In the genomic region with DNA sequence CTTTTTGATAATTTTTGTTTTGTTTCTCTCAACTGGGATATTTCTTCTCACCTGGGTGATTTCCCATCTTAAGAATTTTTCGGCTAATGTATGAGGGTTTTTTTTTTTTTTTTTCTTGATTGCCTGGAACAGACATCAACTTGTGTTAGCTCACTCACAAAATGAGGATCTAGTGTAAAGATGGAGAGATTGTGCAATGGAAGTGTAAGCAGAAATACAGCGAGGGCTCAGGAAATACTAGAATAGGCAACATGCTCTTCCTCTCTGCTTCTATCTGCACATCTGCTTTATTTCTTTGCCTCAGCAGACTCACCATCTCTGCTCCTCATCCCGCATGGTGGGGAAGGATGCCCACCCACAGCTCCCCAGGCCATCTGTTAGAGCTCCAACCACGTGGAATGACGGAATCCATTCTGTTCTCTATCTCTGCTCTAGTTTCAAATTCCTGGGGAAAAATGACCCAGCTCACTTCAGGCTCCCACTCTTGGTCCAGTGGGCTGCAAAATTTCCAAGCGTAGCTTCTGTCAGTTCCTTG, we compare ENCODE assay signal across 21 cellular contexts.
DNase-seq lines count a peak whose midpoint lies in the region; ATAC-seq, FAIRE-seq and TF ChIP-seq lines count a peak whose summit lies in the region.
"Had no signal": no experiment of that assay in that cellular context is flagged by ENCODE, and none has a peak within 500 bp of the region (broad histone marks: within the 10 kb centered on the region; RNA-seq: fewer than 3 reads in every experiment).

No MANE protein-coding gene starts in this region.

- DNase-seq in NCI-H1694 (lab: John Stamatoyannopoulos, UW) (peak; percentile 2), chondrocyte (ENCODE audit: low spot score) (no peak), mucosa of gallbladder (ENCODE audit: low spot score) (peak; percentile 14), thoracic aorta (ENCODE audit: low spot score) (no peak), ureter (ENCODE audit: low spot score) (no peak), HTR-8/SVneo (ENCODE audit: insufficient read length, low spot score) (no peak)
- no peak for DNase-seq in activated T-cell treated with anti-CD3 and anti-CD28 coated beads, Interleukin-2, amount 50 U/mL, for 72 hours
- DNase-seq: activated CD4-positive, alpha-beta T cell treated with anti-CD3 and anti-CD28 coated beads for 4 hours; activated T-cell treated with anti-CD3 and anti-CD28 coated beads for 4 hours; effector CD4-positive, alpha-beta T cell; GOT3; Karpas-422; left lung; NCI-H1436 treated with DMSO at 0.1 percent for 48 hours; NCI-H446; SHP77 treated with DMSO at 0.1 percent for 48 hours; substantia nigra had no signal

- H3K27ac ChIP-seq in thoracic aorta, result peak overlapping the region in 1 of 2 donors; percentile 25
- H3K27ac ChIP-seq: BLaER1, left lung had no signal

- peaks cover 2% of the 10 kb centered on the region for H3K27me3 Mint-ChIP-seq in chondrocyte (ENCODE audit: low read depth)
- H3K27me3 Mint-ChIP-seq in activated T-cell treated with anti-CD3 and anti-CD28 coated beads, Interleukin-2, amount 50 U/mL, for 72 hours (ENCODE audit: low read depth), result no peaks in the 10 kb centered on the region
- H3K27me3 Mint-ChIP-seq: natural killer cell treated with Interleukin-12 subunit alpha and Interleukin-12 subunit beta and Interleukin-15 and Interleukin-18, amount 100 ng/mL, for 72 hours had no signal

- H3K4me3 ChIP-seq in thoracic aorta, result peak overlapping the region; percentile 29
- H3K4me3 ChIP-seq: BLaER1, breast epithelium, left lung had no signal

- H3K9me3 ChIP-seq in thoracic aorta, result no peaks in the 10 kb centered on the region
- H3K9me3 ChIP-seq: BLaER1, breast epithelium, left lung had no signal

- no peaks in the 10 kb centered on the region for H3K36me3 Mint-ChIP-seq in chondrocyte (ENCODE audit: low read depth)
- no peaks in the 10 kb centered on the region for H3K36me3 Mint-ChIP-seq in activated T-cell treated with anti-CD3 and anti-CD28 coated beads, Interleukin-2, amount 50 U/mL, for 72 hours (ENCODE audit: insufficient read depth in 2 of 2)
- H3K36me3 Mint-ChIP-seq: activated naive CD4-positive, alpha-beta T cell treated with anti-CD3 and anti-CD28 coated beads, Interleukin-2, amount 50 U/mL, for 24 hours; natural killer cell treated with Interleukin-12 subunit alpha and Interleukin-12 subunit beta and Interleukin-15 and Interleukin-18, amount 100 ng/mL, for 72 hours had no signal

- H3K4me1 Mint-ChIP-seq in chondrocyte (ENCODE audit: low read depth), result peaks cover 24% of the 10 kb centered on the region
- no peaks in the 10 kb centered on the region for H3K4me1 Mint-ChIP-seq in activated T-cell treated with anti-CD3 and anti-CD28 coated beads, Interleukin-2, amount 50 U/mL, for 72 hours (ENCODE audit: low read depth)
- H3K4me1 Mint-ChIP-seq: activated naive CD4-positive, alpha-beta T cell treated with anti-CD3 and anti-CD28 coated beads, Interleukin-2, amount 50 U/mL, for 24 hours had no signal

- peaks cover 14 to 28% of the 10 kb centered on the region in 2 donors for H3K4me1 ChIP-seq in thoracic aorta (ENCODE audit: control insufficient read depth in 1 of 2, low read depth in 2 of 2)
- H3K4me1 ChIP-seq: left lung had no signal

- H3K27ac Mint-ChIP-seq in chondrocyte (ENCODE audit: unreplicated experiment), result peak overlapping the region; percentile 53
- H3K27ac Mint-ChIP-seq in activated T-cell treated with anti-CD3 and anti-CD28 coated beads, Interleukin-2, amount 50 U/mL, for 72 hours, result no peak overlapping the region
- H3K27ac Mint-ChIP-seq: activated naive CD4-positive, alpha-beta T cell treated with anti-CD3 and anti-CD28 coated beads, Interleukin-2, amount 50 U/mL, for 24 hours; natural killer cell treated with Interleukin-12 subunit alpha and Interleukin-12 subunit beta and Interleukin-15 and Interleukin-18, amount 100 ng/mL, for 72 hours had no signal

- H3K27me3 ChIP-seq in thoracic aorta (replicated peaks; ENCODE audit: insufficient read depth), result no peaks in the 10 kb centered on the region
- H3K27me3 ChIP-seq: BLaER1, breast epithelium, left lung had no signal

- H3K36me3 ChIP-seq in thoracic aorta, result no peaks in the 10 kb centered on the region
- H3K36me3 ChIP-seq: BLaER1, breast epithelium, left lung had no signal

- ATAC-seq in thoracic aorta (ENCODE audit: insufficient number of reproducible peaks, low FRiP score, low read depth), result no peak
- ATAC-seq in activated T-cell treated with anti-CD3 and anti-CD28 coated beads, Interleukin-2, amount 50 U/mL, for 72 hours (replicated peaks in 1 of 2), result no peak
- ATAC-seq: natural killer cell treated with Interleukin-12 subunit alpha and Interleukin-12 subunit beta and Interleukin-15 and Interleukin-18, amount 100 ng/mL, for 72 hours had no signal

- TF ChIP-seq CTCF in chondrocyte (IDR thresholded peaks at IDR 0.05), result no peak
- TF ChIP-seq CTCF in thoracic aorta (IDR thresholded peaks at IDR 0.05), result no peak

- no peak for FAIRE-seq in HTR-8/SVneo (lab: Jason Lieb, UNC)

- no peak overlapping the region for H3K4me3 Mint-ChIP-seq in chondrocyte (ENCODE audit: unreplicated experiment)
- H3K4me3 Mint-ChIP-seq in activated T-cell treated with anti-CD3 and anti-CD28 coated beads, Interleukin-2, amount 50 U/mL, for 72 hours, result no peak overlapping the region
- H3K4me3 Mint-ChIP-seq: activated naive CD4-positive, alpha-beta T cell treated with anti-CD3 and anti-CD28 coated beads, Interleukin-2, amount 50 U/mL, for 24 hours; natural killer cell treated with Interleukin-12 subunit alpha and Interleukin-12 subunit beta and Interleukin-15 and Interleukin-18, amount 100 ng/mL, for 72 hours had no signal

- H3K9me3 Mint-ChIP-seq in chondrocyte (ENCODE audit: low read depth), result no peaks in the 10 kb centered on the region
- H3K9me3 Mint-ChIP-seq in activated T-cell treated with anti-CD3 and anti-CD28 coated beads, Interleukin-2, amount 50 U/mL, for 72 hours, result peaks cover 0 to 5% of the 10 kb centered on the region in 2 donors

Comparison
In these comparisons a context has a peak if more than half of its experiments do, and no peak if none do; other contexts are left out.
1. DNase-seq: peak in NCI-H1694 (single experiment) and mucosa of gallbladder (single experiment); none in chondrocyte (single experiment), thoracic aorta (single experiment), activated T-cell treated with anti-CD3 and anti-CD28 coated beads, Interleukin-2, amount 50 U/mL, for 72 hours (0 of 2), ureter (single experiment) and HTR-8/SVneo (single experiment).